ENCODE assay signal across 24 cellular contexts in the genomic region with DNA sequence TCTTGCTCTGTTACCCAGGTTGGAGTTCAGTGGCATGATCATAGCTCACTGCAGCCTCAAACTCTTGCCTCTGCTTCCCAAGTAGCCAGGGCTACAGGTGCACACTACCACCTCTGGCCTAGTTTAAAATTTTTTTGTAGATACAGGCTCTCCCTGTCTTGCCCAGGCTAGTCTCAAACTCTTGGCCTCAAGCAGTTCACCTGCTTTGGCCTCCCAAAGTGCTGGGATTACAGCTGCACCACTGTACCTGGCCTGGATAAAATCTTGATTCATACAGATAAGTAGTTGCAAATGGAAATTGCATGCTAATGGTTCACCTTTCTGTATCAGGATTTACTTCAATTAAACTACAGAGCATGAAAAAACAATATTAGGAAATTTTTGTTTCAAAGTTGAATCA. TPM values are rescaled to one million over a fixed set of nuclear protein-coding genes. Genes with fewer than 3 reads are reported as not detected.
DNase-seq lines count a peak whose midpoint lies in the region; ATAC-seq and TF ChIP-seq lines count a peak whose summit lies in the region.
"Had no signal": no experiment of that assay in that cellular context is flagged by ENCODE, and none has a peak within 500 bp of the region (broad histone marks: within the 10 kb centered on the region; RNA-seq: fewer than 3 reads in every experiment).

No MANE protein-coding gene starts in this region.

- H3K18ac ChIP-seq in trophoblast cell (ENCODE audit: low read length) = no peak overlapping the region

- TF ChIP-seq POLR2A in lower leg skin (IDR thresholded peaks at IDR 0.05) = no peak

- ATAC-seq in lower lobe of right lung = no peak
- ATAC-seq: activated CD4-positive, CD25-positive, alpha-beta regulatory T cell treated with anti-CD3 and anti-CD28 coated beads, Interleukin-2, amount 50 U/mL, for 24 hours; activated CD8-positive, alpha-beta T cell treated with anti-CD3 and anti-CD28 coated beads, Interleukin-2, amount 10 ng/mL, durations not matched to agents 7 days and 5 days; T-cell had no signal

- H4K8ac ChIP-seq in trophoblast cell (ENCODE audit: low read depth, low read length) = no peak overlapping the region

- no peak overlapping the region for H2BK5ac ChIP-seq in trophoblast cell (ENCODE audit: low read depth, low read length, poor library complexity)

- peaks cover 12% of the 10 kb centered on the region for H3K79me1 ChIP-seq in trophoblast cell (ENCODE audit: low read length)

- H3K27me3 ChIP-seq in trophoblast cell (ENCODE audit: insufficient read depth, low read length) (no peaks in the 10 kb centered on the region), lower lobe of right lung (ENCODE audit: low read depth) (no peaks in the 10 kb centered on the region)
- H3K27me3 ChIP-seq: sigmoid colon, SJSA1, uterus had no signal

- H3K9me3 ChIP-seq in trophoblast cell (ENCODE audit: insufficient read depth, low read depth, low read length) = no peaks in the 10 kb centered on the region
- H3K9me3 ChIP-seq in lower lobe of right lung = no peaks in the 10 kb centered on the region
- H3K9me3 ChIP-seq: sigmoid colon, SJSA1, uterus had no signal

- intact Hi-C loops in lower leg skin (cut with DNase I; ENCODE audit: low total_unique reads) = no loop called here
- intact Hi-C loops in lower lobe of right lung (cut with DNase I) = no loop called here

- no peak overlapping the region for H3K27ac ChIP-seq in trophoblast cell (ENCODE audit: low read depth, low read length)
- no peak overlapping the region for H3K27ac ChIP-seq in substantia nigra (ENCODE audit: low read depth, low read length, poor library complexity, severe bottlenecking)
- H3K27ac ChIP-seq in lower lobe of right lung = no peak overlapping the region
- H3K27ac ChIP-seq: sigmoid colon, SJSA1, uterus had no signal

- H2AK5ac ChIP-seq in trophoblast cell (ENCODE audit: low read length) = no peak overlapping the region

- no peak overlapping the region for H4K91ac ChIP-seq in trophoblast cell (ENCODE audit: low read depth, low read length)

- H3K23ac ChIP-seq in trophoblast cell (ENCODE audit: low read length) = no peak overlapping the region

- peak overlapping the region; percentile 86 for H3K4ac ChIP-seq in trophoblast cell (ENCODE audit: low read depth, low read length)

- H3K36me3 ChIP-seq in trophoblast cell (ENCODE audit: control insufficient read depth in 1 of 2, insufficient read depth in 2 of 2, low read length in 2 of 2) (no peaks in the 10 kb centered on the region), lower lobe of right lung (no peaks in the 10 kb centered on the region)
- H3K36me3 ChIP-seq: sigmoid colon, uterus had no signal

- H3K4me3 ChIP-seq in epithelial cell of esophagus (ENCODE audit: low read length) = no peak overlapping the region
- no peak overlapping the region for H3K4me3 ChIP-seq in trophoblast cell (ENCODE audit: low read depth, low read length)
- H3K4me3 ChIP-seq in lower leg skin (ENCODE audit: low read depth, poor library complexity, severe bottlenecking) = no peak overlapping the region
- no peak overlapping the region for H3K4me3 ChIP-seq in lower lobe of right lung
- H3K4me3 ChIP-seq: sigmoid colon, SJSA1, uterus had no signal

- no peak overlapping the region for H2BK120ac ChIP-seq in trophoblast cell (ENCODE audit: insufficient read depth, low read length, poor library complexity)

- TF ChIP-seq CTCF in epithelial cell of esophagus (IDR thresholded peaks at IDR 0.05; ENCODE audit: insufficient read depth, low read depth, low read length, missing control alignments) (no peak), lower leg skin (IDR thresholded peaks at IDR 0.05) (no peak), lower lobe of right lung (IDR thresholded peaks at IDR 0.05) (no peak)

- peaks cover 5 to 6% of the 10 kb centered on the region in 2 experiments for H3K4me1 ChIP-seq in trophoblast cell (ENCODE audit: control insufficient read depth in 1 of 2, insufficient read depth in 2 of 2, low read length in 2 of 2)
- peaks cover 48% of the 10 kb centered on the region for H3K4me1 ChIP-seq in lower lobe of right lung
- H3K4me1 ChIP-seq: uterus had no signal

- H3K14ac ChIP-seq in trophoblast cell (ENCODE audit: low read length) = no peak overlapping the region

- H2BK12ac ChIP-seq in trophoblast cell (ENCODE audit: low read length) = no peak overlapping the region

- H3K9ac ChIP-seq in trophoblast cell (ENCODE audit: low read length) = no peak overlapping the region

- H3K4me2 ChIP-seq in trophoblast cell (ENCODE audit: low read length) = no peak overlapping the region

- H2AFZ ChIP-seq in trophoblast cell (ENCODE audit: insufficient read depth, low read length, poor library complexity) = no peak overlapping the region

- H4K12ac ChIP-seq in trophoblast cell (ENCODE audit: low read depth, low read length) = no peak overlapping the region

- DNase-seq in ELF-1 (ENCODE audit: low read depth, low spot score) (peak; percentile 41), NCI-H69 (lab: John Stamatoyannopoulos, UW) (peak; percentile 33), epithelial cell of esophagus (ENCODE audit: low read depth) (peak; percentile 46), trophoblast cell (peak; percentile 55 to 78), lower leg skin (ENCODE audit: low spot score in 2 of 2) (no peak), substantia nigra (lab: John Stamatoyannopoulos, UW) (no peak), lower lobe of right lung (no peak)
- DNase-seq: activated CD8-positive, alpha-beta T cell treated with anti-CD3 and anti-CD28 coated beads, Interleukin-2, amount 10 ng/mL, durations not matched to agents 7 days and 5 days; activated gamma-delta T cell treated with Interleukin-2 at 50 U/mL for 16 hours; activated T-cell treated with anti-CD3 and anti-CD28 coated beads, Interleukin-2, amount 50 U/mL, for 1 hour; CD4-positive, CD25-positive, alpha-beta regulatory T cell; DMS 273 treated with DMSO at 0.1 percent for 48 hours; erythroblast; H7; NCI-H1105 treated with DMSO at 0.1 percent for 48 hours; NCI-H2029; NCI-H526; sigmoid colon; stimulated activated CD4-positive, alpha-beta T cell treated with anti-CD3 and anti-CD28 coated beads, Interleukin-15, amount 100 ng/mL, for 24 hours; stimulated activated naive CD4-positive, alpha-beta T cell; T-cell; uterus had no signal

- H3K79me2 ChIP-seq in trophoblast cell (ENCODE audit: control insufficient read depth, insufficient read depth, low read length, poor library complexity) = peaks cover 19% of the 10 kb centered on the region

RNA-seq across cellular contexts. Expression of a gene that starts 4.2 kb away (rescaled TPM):
- 26.6 and 27.1 TPM in 2 replicates for polyA plus RNA-seq in trophoblast cell (2013)
- total RNA-seq in lower leg skin (10 to 100 TPM; 24.0 to 30.2 (median 26.4) TPM), lower lobe of right lung (38.1 TPM)

Comparison
In these comparisons a context has a peak if more than half of its experiments do, and no peak if none do; other contexts are left out.
1. DNase-seq: peak in ELF-1 (single experiment), NCI-H69 (single experiment), epithelial cell of esophagus (single experiment) and trophoblast cell (2 of 2); none in lower leg skin (0 of 2), substantia nigra (0 of 49) and lower lobe of right lung (single experiment).